ENCODE assay signal across 1 cellular context in the genomic region with DNA sequence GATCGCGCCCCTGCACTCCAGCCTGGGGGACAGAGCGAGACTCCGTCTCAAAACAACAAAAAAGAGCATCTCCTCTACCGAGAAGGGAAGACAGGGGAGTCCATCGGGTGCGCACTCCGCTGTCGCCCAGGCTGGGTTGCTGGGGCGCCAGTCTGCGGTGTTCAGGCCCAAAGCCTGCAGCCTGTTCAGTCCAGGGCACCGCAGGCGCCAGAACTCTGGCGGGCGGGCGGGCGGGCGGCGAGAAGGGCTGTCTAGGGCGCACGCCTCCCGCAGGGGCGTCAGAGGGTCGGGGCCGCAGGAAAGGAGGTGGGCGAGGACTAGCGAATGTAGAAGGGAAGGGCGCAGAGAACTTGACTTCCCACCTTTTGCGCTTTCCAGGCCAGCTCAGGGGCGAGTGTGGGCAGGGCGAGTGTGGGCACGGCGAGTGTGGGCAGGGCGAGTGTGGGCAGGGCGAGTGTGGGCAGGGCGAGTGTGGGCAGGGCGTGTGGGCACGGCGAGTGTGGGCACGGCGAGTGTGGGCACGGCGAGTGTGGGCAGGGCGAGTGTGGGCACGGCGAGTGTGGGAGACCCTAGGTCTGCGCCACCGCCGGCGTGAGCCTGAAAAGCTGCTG.
TF ChIP-seq lines count a peak whose summit lies in the region.

No MANE protein-coding gene starts in this region.

TF ChIP-seq in WTC11, 78 proteins besides CTCF, POLR2A, EP300 and RAD21 (continued from another document):
- TF ChIP-seq, protein P1, sequence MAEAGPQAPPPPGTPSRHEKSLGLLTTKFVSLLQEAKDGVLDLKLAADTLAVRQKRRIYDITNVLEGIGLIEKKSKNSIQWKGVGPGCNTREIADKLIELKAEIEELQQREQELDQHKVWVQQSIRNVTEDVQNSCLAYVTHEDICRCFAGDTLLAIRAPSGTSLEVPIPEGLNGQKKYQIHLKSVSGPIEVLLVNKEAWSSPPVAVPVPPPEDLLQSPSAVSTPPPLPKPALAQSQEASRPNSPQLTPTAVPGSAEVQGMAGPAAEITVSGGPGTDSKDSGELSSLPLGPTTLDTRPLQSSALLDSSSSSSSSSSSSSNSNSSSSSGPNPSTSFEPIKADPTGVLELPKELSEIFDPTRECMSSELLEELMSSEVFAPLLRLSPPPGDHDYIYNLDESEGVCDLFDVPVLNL (CRISPR knock-in tag; IDR thresholded peaks at IDR 0.05; ENCODE audit: borderline replicate concordance, low read depth) = no peak
- TF ChIP-seq, protein P2, sequence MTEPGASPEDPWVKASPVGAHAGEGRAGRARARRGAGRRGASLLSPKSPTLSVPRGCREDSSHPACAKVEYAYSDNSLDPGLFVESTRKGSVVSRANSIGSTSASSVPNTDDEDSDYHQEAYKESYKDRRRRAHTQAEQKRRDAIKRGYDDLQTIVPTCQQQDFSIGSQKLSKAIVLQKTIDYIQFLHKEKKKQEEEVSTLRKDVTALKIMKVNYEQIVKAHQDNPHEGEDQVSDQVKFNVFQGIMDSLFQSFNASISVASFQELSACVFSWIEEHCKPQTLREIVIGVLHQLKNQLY (CRISPR knock-in tag; IDR thresholded peaks at IDR 0.05) = no peak
- TF ChIP-seq NR3C1 (CRISPR knock-in tag; conservative IDR thresholded peaks at IDR 0.05; ENCODE audit: low read depth) = no peak
TF ChIP-seq in WTC11: peak in this region for 0.
